ENCODE assay signal across 1 cellular context in the genomic region with DNA sequence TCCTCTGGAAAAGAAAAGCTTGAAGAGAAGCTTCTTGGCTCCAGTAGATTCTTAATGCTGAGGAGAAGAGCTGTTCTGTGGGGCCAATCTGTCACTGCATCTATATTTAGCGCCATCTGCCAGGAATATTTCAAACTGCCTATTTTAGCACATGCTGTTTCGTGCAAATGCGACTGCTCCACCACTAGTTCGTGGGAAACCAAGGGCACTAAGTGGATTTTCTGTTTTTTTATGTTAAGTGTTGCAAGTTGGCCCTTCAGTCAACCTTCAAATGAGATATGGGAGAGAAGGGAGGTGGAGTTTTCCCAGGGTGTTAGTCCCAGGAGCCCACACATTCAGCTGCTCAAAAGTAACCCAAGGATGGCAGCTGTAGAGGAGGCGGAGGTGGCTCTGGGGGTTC.
TF ChIP-seq lines count a peak whose summit lies in the region.

No MANE protein-coding gene starts in this region.

TF ChIP-seq in SK-N-SH treated with all-trans-retinoic acid at 6 μM for 48 hours, 23 proteins besides CTCF, POLR2A, EP300 and RAD21 (continued from another document):
- TF ChIP-seq, protein P1, sequence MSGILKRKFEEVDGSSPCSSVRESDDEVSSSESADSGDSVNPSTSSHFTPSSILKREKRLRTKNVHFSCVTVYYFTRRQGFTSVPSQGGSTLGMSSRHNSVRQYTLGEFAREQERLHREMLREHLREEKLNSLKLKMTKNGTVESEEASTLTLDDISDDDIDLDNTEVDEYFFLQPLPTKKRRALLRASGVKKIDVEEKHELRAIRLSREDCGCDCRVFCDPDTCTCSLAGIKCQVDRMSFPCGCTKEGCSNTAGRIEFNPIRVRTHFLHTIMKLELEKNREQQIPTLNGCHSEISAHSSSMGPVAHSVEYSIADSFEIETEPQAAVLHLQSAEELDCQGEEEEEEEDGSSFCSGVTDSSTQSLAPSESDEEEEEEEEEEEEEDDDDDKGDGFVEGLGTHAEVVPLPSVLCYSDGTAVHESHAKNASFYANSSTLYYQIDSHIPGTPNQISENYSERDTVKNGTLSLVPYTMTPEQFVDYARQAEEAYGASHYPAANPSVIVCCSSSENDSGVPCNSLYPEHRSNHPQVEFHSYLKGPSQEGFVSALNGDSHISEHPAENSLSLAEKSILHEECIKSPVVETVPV (CRISPR knock-in tag; IDR thresholded peaks at IDR 0.05) = no peak
- TF ChIP-seq, protein P2, sequence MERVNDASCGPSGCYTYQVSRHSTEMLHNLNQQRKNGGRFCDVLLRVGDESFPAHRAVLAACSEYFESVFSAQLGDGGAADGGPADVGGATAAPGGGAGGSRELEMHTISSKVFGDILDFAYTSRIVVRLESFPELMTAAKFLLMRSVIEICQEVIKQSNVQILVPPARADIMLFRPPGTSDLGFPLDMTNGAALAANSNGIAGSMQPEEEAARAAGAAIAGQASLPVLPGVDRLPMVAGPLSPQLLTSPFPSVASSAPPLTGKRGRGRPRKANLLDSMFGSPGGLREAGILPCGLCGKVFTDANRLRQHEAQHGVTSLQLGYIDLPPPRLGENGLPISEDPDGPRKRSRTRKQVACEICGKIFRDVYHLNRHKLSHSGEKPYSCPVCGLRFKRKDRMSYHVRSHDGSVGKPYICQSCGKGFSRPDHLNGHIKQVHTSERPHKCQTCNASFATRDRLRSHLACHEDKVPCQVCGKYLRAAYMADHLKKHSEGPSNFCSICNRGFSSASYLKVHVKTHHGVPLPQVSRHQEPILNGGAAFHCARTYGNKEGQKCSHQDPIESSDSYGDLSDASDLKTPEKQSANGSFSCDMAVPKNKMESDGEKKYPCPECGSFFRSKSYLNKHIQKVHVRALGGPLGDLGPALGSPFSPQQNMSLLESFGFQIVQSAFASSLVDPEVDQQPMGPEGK (CRISPR knock-in tag; IDR thresholded peaks at IDR 0.05; ENCODE audit: borderline replicate concordance) = no peak
TF ChIP-seq in SK-N-SH treated with all-trans-retinoic acid at 6 μM for 48 hours: peak in this region for 0.
